13 cellular contexts compared by ENCODE assay signal in the genomic region with DNA sequence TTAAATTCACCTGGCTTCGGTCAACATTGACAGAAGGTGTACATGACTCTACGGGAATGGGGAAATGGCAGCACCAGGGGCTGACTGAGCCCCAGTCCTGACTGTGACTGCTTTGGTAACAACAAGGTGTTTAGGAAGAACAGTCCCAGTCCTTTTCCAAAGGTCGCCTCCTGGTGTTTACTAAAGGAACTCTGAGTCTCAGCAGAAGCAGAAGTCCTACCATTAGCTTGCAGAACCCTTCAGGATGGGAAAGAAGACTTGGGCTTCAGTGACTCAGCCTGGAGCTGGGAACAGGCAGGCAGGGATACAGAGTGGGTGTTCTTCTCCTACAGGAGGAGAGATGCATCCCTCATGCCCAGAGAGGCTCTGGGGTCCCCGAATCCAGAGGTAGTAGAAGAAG.
DNase-seq lines count a peak whose midpoint lies in the region; ATAC-seq, FAIRE-seq and TF ChIP-seq lines count a peak whose summit lies in the region.
"Had no signal": no experiment of that assay in that cellular context is flagged by ENCODE, and none has a peak within 500 bp of the region (broad histone marks: within the 10 kb centered on the region; RNA-seq: fewer than 3 reads in every experiment).

No MANE protein-coding gene starts in this region.

- no peaks in the 10 kb centered on the region for H3K27me3 ChIP-seq in WERI-Rb-1 (ENCODE audit: insufficient read depth, low read depth, severe bottlenecking)
- H3K27me3 ChIP-seq: upper lobe of left lung had no signal

- no peak overlapping the region for H3K27ac ChIP-seq in C4-2B
- no peak overlapping the region for H3K27ac ChIP-seq in WERI-Rb-1
- H3K27ac ChIP-seq: upper lobe of left lung had no signal

- H3K27ac Mint-ChIP-seq in activated naive CD8-positive, alpha-beta T cell treated with anti-CD3 and anti-CD28 coated beads, Interleukin-2, amount 50 U/mL, for 24 hours, result no peak overlapping the region
- H3K27ac Mint-ChIP-seq in T-helper 2 cell treated with Interferon-gamma antibody and Interleukin-4, amounts not matched to agents 5 μg/mL and 100 μg/mL, for 36 hours, result no peak overlapping the region
- H3K27ac Mint-ChIP-seq: activated naive CD4-positive, alpha-beta T cell treated with anti-CD3 and anti-CD28 coated beads for 36 hours had no signal

- no peak for FAIRE-seq in H54 (lab: Jason Lieb, UNC)

- peak; percentile 6 for DNase-seq in H54 (ENCODE audit: insufficient read length, low spot score)
- DNase-seq in WERI-Rb-1, result no peak
- DNase-seq in kidney tubule cell (ENCODE audit: low spot score), result peak; percentile 18
- no peak for DNase-seq in activated naive CD8-positive, alpha-beta T cell treated with anti-CD3 and anti-CD28 coated beads, Interleukin-2, amount 50 U/mL, for 24 hours
- DNase-seq in T-helper 2 cell treated with Interferon-gamma antibody and Interleukin-4, amounts not matched to agents 5 μg/mL and 100 μg/mL, for 36 hours (ENCODE audit: low spot score), result no peak
- DNase-seq: activated CD4-positive, alpha-beta T cell treated with anti-CD3 and anti-CD28 coated beads for 4 hours; activated naive CD4-positive, alpha-beta T cell treated with anti-CD3 and anti-CD28 coated beads for 36 hours; NCI-H1417; SHP77 treated with DMSO at 0.1 percent for 48 hours; upper lobe of left lung had no signal

- TF ChIP-seq CTCF in C4-2B (conservative IDR thresholded peaks at IDR 0.05) (peak; percentile 25), WERI-Rb-1 (IDR thresholded peaks at IDR 0.05; ENCODE audit: low read depth, low read length) (peak; percentile 49)

- TF ChIP-seq POLR2A in H54 (IDR thresholded peaks at IDR 0.05; ENCODE audit: low read depth, low read length), result no peak

- H3K36me3 ChIP-seq in WERI-Rb-1, result no peaks in the 10 kb centered on the region; the same call in 1 of the 2 replicates
- H3K36me3 ChIP-seq: upper lobe of left lung had no signal

- ATAC-seq in activated naive CD8-positive, alpha-beta T cell treated with anti-CD3 and anti-CD28 coated beads, Interleukin-2, amount 50 U/mL, for 24 hours, result no peak
- ATAC-seq in HG02678 (IDR thresholded peaks at IDR 0.05; ENCODE audit: unreplicated experiment), result no peak
- no peak for ATAC-seq in HG02885 (IDR thresholded peaks at IDR 0.05; ENCODE audit: poor library complexity, unreplicated experiment)

- H3K4me1 Mint-ChIP-seq in activated naive CD8-positive, alpha-beta T cell treated with anti-CD3 and anti-CD28 coated beads, Interleukin-2, amount 50 U/mL, for 24 hours, result no peaks in the 10 kb centered on the region
- H3K4me1 Mint-ChIP-seq in T-helper 2 cell treated with Interferon-gamma antibody and Interleukin-4, amounts not matched to agents 5 μg/mL and 100 μg/mL, for 36 hours (ENCODE audit: low read depth), result no peaks in the 10 kb centered on the region

- H3K27me3 Mint-ChIP-seq in activated naive CD8-positive, alpha-beta T cell treated with anti-CD3 and anti-CD28 coated beads, Interleukin-2, amount 50 U/mL, for 24 hours, result no peaks in the 10 kb centered on the region
- peaks cover 9% of the 10 kb centered on the region for H3K27me3 Mint-ChIP-seq in T-helper 2 cell treated with Interferon-gamma antibody and Interleukin-4, amounts not matched to agents 5 μg/mL and 100 μg/mL, for 36 hours (ENCODE audit: low read depth)

- H3K9me3 Mint-ChIP-seq in activated naive CD8-positive, alpha-beta T cell treated with anti-CD3 and anti-CD28 coated beads, Interleukin-2, amount 50 U/mL, for 24 hours, result no peaks in the 10 kb centered on the region
- no peaks in the 10 kb centered on the region for H3K9me3 Mint-ChIP-seq in T-helper 2 cell treated with Interferon-gamma antibody and Interleukin-4, amounts not matched to agents 5 μg/mL and 100 μg/mL, for 36 hours
- H3K9me3 Mint-ChIP-seq: activated naive CD4-positive, alpha-beta T cell treated with anti-CD3 and anti-CD28 coated beads for 36 hours had no signal

- no peak overlapping the region for H3K4me3 Mint-ChIP-seq in activated naive CD8-positive, alpha-beta T cell treated with anti-CD3 and anti-CD28 coated beads, Interleukin-2, amount 50 U/mL, for 24 hours
- no peak overlapping the region for H3K4me3 Mint-ChIP-seq in T-helper 2 cell treated with Interferon-gamma antibody and Interleukin-4, amounts not matched to agents 5 μg/mL and 100 μg/mL, for 36 hours
- H3K4me3 Mint-ChIP-seq: activated naive CD4-positive, alpha-beta T cell treated with anti-CD3 and anti-CD28 coated beads for 36 hours had no signal

- H3K4me3 ChIP-seq in WERI-Rb-1 (ENCODE audit: low read depth, low read length), result no peak overlapping the region
- H3K4me3 ChIP-seq: upper lobe of left lung had no signal

- H3K36me3 Mint-ChIP-seq in activated naive CD8-positive, alpha-beta T cell treated with anti-CD3 and anti-CD28 coated beads, Interleukin-2, amount 50 U/mL, for 24 hours (ENCODE audit: low read depth), result no peaks in the 10 kb centered on the region
- H3K36me3 Mint-ChIP-seq in T-helper 2 cell treated with Interferon-gamma antibody and Interleukin-4, amounts not matched to agents 5 μg/mL and 100 μg/mL, for 36 hours (ENCODE audit: low read depth), result no peaks in the 10 kb centered on the region

- H3K9me3 ChIP-seq in WERI-Rb-1 (ENCODE audit: severe bottlenecking), result no peaks in the 10 kb centered on the region
- H3K9me3 ChIP-seq: upper lobe of left lung had no signal

Comparison
In these comparisons a context has a peak if more than half of its experiments do, and no peak if none do; other contexts are left out.
1. DNase-seq: peak in H54 (single experiment) and kidney tubule cell (single experiment); none in WERI-Rb-1 (single experiment), activated naive CD8-positive, alpha-beta T cell treated with anti-CD3 and anti-CD28 coated beads, Interleukin-2, amount 50 U/mL, for 24 hours (single experiment) and T-helper 2 cell treated with Interferon-gamma antibody and Interleukin-4, amounts not matched to agents 5 μg/mL and 100 μg/mL, for 36 hours (single experiment).